8 cellular contexts compared by ENCODE assay signal in the genomic region with DNA sequence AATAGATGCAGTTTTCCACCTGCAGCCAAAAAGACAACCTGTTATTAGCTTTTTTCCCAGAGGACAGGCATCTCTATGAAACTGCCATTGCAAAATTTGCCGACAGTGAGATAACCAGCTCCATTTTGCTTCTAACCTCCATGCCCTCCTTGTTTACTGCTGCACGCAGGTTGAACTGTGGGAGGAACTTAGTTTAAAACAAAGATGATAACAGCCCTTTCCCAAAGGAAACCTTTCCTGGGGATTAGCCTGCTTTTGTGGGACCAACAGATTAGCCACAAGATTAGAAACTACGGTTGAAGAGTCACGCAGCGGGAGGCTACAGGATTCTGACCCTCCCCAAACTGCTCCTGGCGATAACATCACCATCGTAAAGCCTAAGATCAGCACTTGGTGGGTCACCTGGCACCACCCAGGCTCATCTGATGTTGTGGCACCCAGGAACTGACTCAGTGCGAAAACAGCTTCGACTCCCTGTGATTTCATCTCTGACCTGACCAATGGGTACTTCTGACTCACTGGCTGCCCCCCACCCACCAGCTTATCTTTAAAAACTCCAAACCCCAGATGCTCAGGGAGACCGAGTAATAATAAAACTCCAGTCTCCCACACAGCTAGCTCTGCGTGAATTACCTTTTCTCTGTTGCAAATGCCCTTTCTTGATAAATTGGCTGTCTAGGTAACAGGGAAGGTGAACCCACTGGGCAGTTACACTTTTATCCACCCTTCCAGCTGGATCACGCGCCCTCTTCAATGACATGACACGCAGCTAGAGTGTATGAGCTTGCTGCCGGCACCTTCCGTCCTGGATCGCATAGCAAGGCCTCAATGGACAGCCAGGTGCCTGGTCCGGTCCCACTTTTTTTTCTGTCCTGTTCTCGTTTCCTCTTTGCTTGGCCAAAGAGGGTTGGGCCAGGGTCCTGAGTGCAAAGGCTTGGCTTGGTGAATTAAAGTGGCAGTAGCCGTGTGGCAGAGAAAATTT. TPM values are rescaled to one million over a fixed set of nuclear protein-coding genes. Genes with fewer than 3 reads are reported as not detected.
DNase-seq lines count a peak whose midpoint lies in the region; ATAC-seq, FAIRE-seq and TF ChIP-seq lines count a peak whose summit lies in the region.

No MANE protein-coding gene starts in this region.

- TF ChIP-seq POLR2A in GM12892 (IDR thresholded peaks at IDR 0.05; ENCODE audit: low read depth, low read length) = peak; percentile 58

- H3K36me3 ChIP-seq in left lung = peaks cover 0 to 53% of the 10 kb centered on the region in 2 donors

- H3K4me1 ChIP-seq in left lung = peaks cover 28 to 61% of the 10 kb centered on the region in 2 donors

- peak; percentile 86 for FAIRE-seq in GM12892 (lab: Jason Lieb, UNC)

- no peaks in the 10 kb centered on the region for H3K27me3 ChIP-seq in left lung

- TF ChIP-seq CTCF in left lung (IDR thresholded peaks at IDR 0.05) = no peak

- H3K4me3 ChIP-seq in left lung = peak overlapping the region; percentile 70 to 97

- H3K9me3 ChIP-seq in left lung = no peaks in the 10 kb centered on the region

- ATAC-seq in left lung = no peak

- H3K27ac ChIP-seq in left lung = peak overlapping the region in 1 of 2 donors; percentile 90

- DNase-seq in GM12892 (ENCODE audit: insufficient read length) (no peak), RKO (ENCODE audit: low spot score) (peak; percentile 99), amniotic epithelial cell (ENCODE audit: low read depth) (peak; percentile 92), left lung (peak in 1 of 2 donors; percentile 31), NCI-H128 (lab: John Stamatoyannopoulos, UW; ENCODE audit: unreplicated experiment) (no peak), NOMO-1 (lab: John Stamatoyannopoulos, UW; ENCODE audit: unreplicated experiment in 2 of 2) (no peak), dedifferentiated amniotic fluid mesenchymal stem cell (ENCODE audit: extremely low spot score) (no peak)
- peak; percentile 52 to 61 for DNase-seq in stimulated activated CD8-positive, alpha-beta memory T cell treated with anti-CD3 and anti-CD28 coated beads, Interleukin-7, amount 100 ng/mL, for 4 hours (ENCODE audit: low read depth in 2 of 2)

- intact Hi-C loops in left lung (cut with DNase I) = loop anchor here in 1 of 2 donors (10.0 kb wide), 1 partner anchor 171 kb away; no protein-coding TSS in a partner anchor

RNA-seq across cellular contexts. Expression of gene NOP14, which starts 27.2 kb away (rescaled TPM):
- 36.9 TPM for polyA plus RNA-seq in GM12892 (2012; ENCODE audit: missing spikeins)
- 10 to 100 TPM; 20.4 to 27.3 TPM for total RNA-seq in left lung

RNA-seq across cellular contexts. Expression of gene GRK4, which starts 27.3 kb away (rescaled TPM):
- polyA plus RNA-seq in GM12892 (2012; ENCODE audit: missing spikeins) = 3.7 TPM
- total RNA-seq in left lung = 1 to 10 TPM; 5.3 to 6.8 TPM

Comparison
In these comparisons a context has a peak if more than half of its experiments do, and no peak if none do; other contexts are left out.
1. DNase-seq: peak in RKO (single experiment), amniotic epithelial cell (single experiment) and stimulated activated CD8-positive, alpha-beta memory T cell treated with anti-CD3 and anti-CD28 coated beads, Interleukin-7, amount 100 ng/mL, for 4 hours (2 of 2); none in GM12892 (single experiment), NCI-H128 (single experiment), NOMO-1 (0 of 2) and dedifferentiated amniotic fluid mesenchymal stem cell (single experiment).